In the genomic region with DNA sequence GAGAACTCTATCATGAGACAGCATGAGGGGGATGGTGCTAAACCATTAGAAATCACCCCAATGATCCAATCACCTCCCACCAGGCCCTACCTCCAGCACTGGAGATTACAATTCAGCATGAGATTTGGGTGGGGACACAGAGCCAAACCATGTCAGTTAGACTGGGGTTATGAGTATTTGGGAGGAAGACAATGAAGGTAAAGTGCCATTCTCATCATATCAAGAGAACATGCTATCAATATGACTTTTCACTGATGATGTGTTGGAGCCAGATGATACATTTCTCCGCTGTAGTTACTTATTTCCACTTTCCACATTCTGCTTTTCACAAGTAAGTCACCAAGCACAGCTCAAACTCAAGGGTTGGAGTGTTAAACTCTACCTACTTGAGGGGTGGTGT, we compare ENCODE assay signal across 25 cellular contexts.
"Had no signal": no experiment of that assay in that cellular context is flagged by ENCODE, and none has a peak within 500 bp of the region (broad histone marks: within the 10 kb centered on the region; RNA-seq: fewer than 3 reads in every experiment).

No MANE protein-coding gene starts in this region.

- H3K27ac Mint-ChIP-seq: activated naive CD4-positive, alpha-beta T cell treated with anti-CD3 and anti-CD28 coated beads, Interleukin-2, amount 50 U/mL, for 72 hours; activated naive CD8-positive, alpha-beta T cell treated with anti-CD3 and anti-CD28 coated beads, Interleukin-2, amount 50 U/mL, for 24 hours; activated T-helper 1 cell treated with anti-CD3 and anti-CD28 coated beads, Interleukin-12 subunit alpha, Interleukin-12 subunit beta, Interleukin-2, Interleukin-4 antibody, amounts not matched to agents 30 ng/mL and 10 ng/mL and 1 ng/mL, durations not matched to agents 14 hours and 24 hours and 36 hours had no signal

- H3K4me3 Mint-ChIP-seq: activated naive CD8-positive, alpha-beta T cell treated with anti-CD3 and anti-CD28 coated beads, Interleukin-2, amount 50 U/mL, for 24 hours; activated T-helper 1 cell treated with anti-CD3 and anti-CD28 coated beads, Interleukin-12 subunit alpha, Interleukin-12 subunit beta, Interleukin-2, Interleukin-4 antibody, amounts not matched to agents 30 ng/mL and 10 ng/mL and 1 ng/mL, durations not matched to agents 14 hours and 24 hours and 36 hours; T-cell had no signal

- DNase-seq: activated CD4-positive, alpha-beta T cell treated with anti-CD3 and anti-CD28 coated beads, Interleukin-2, amount 50 U/mL, for 1 hour; activated CD8-positive, alpha-beta memory T cell treated with anti-CD3 and anti-CD28 coated beads for 24 hours; activated effector memory CD4-positive, alpha-beta T cell treated with anti-CD3 and anti-CD28 coated beads, Interleukin-2, amount 50 U/mL, for 16 hours; activated naive CD4-positive, alpha-beta T cell treated with Interleukin-2 at 50 U/mL for 16 hours; activated naive CD8-positive, alpha-beta T cell treated with anti-CD3 and anti-CD28 coated beads, Interleukin-2, amount 50 U/mL, for 24 hours; amniotic stem cell; body of pancreas; central memory CD4-positive, alpha-beta T cell; MG63; MV-4-11; NCI-H1092 treated with DMSO at 0.1 percent for 48 hours; NCI-H1417 treated with DMSO at 0.1 percent for 48 hours; NCI-H1694; NCI-H2029 treated with DMSO at 0.1 percent for 48 hours; NCI-H510A treated with DMSO at 0.1 percent for 48 hours; NCI-H69; NK-92 treated with Interleukin-12 subunit alpha and Interleukin-12 subunit beta, amount 100 ng/mL, for 24 hours; OCI-M1; RPMI8226; T-cell had no signal

- H3K9me3 Mint-ChIP-seq: activated T-helper 1 cell treated with anti-CD3 and anti-CD28 coated beads, Interleukin-12 subunit alpha, Interleukin-12 subunit beta, Interleukin-2, Interleukin-4 antibody, amounts not matched to agents 30 ng/mL and 10 ng/mL and 1 ng/mL, durations not matched to agents 14 hours and 24 hours and 36 hours had no signal

- ATAC-seq: activated CD4-positive, CD25-positive, alpha-beta regulatory T cell treated with anti-CD3 and anti-CD28 coated beads, Interleukin-2, amount 50 U/mL, for 24 hours; activated naive CD8-positive, alpha-beta T cell treated with anti-CD3 and anti-CD28 coated beads, Interleukin-2, amount 50 U/mL, for 24 hours; body of pancreas; Panc1; Right ventricle myocardium inferior; T-cell had no signal

- H3K36me3 Mint-ChIP-seq: T-cell had no signal

- H3K27me3 Mint-ChIP-seq: activated naive CD8-positive, alpha-beta T cell treated with anti-CD3 and anti-CD28 coated beads, Interleukin-2, amount 50 U/mL, for 24 hours had no signal
